In genomic region chr3:71926242-71926560, GRCh38 we compare ENCODE assay signal across 8 cellular contexts.
DNase-seq lines count a peak whose midpoint lies in the region; ATAC-seq and TF ChIP-seq lines count a peak whose summit lies in the region.

No MANE protein-coding gene starts in this region.

- WGBS in right lobe of liver (ENCODE audit: insufficient coverage, low coverage, low lambda C conversion rate, missing lambda C conversion rate) = 18% methylated on average over 2 of the region's 2 CpGs

- intact Hi-C loops in right lobe of liver (cut with DNase I) = no loop called here

- no peaks in the 10 kb centered on the region for H3K4me1 ChIP-seq in right lobe of liver

- peak; percentile 8 for DNase-seq in stimulated activated CD4-positive, alpha-beta T cell treated with anti-CD3 and anti-CD28 coated beads, Interleukin-1b, Interleukin-23, amount 100 ng/mL, for 48 hours
- DNase-seq in stimulated activated CD4-positive, alpha-beta T cell treated with anti-CD3 and anti-CD28 coated beads, Interleukin-4, amount 100 ng/mL, for 4 hours = no peak
- peak; percentile 33 for DNase-seq in LoVo (ENCODE audit: low spot score)
- DNase-seq in amniotic epithelial cell (ENCODE audit: low read depth) = peak; percentile 14
- peak in 1 of 3 donors; percentile 64 for DNase-seq in right lobe of liver
- no peak for DNase-seq in occipital lobe (lab: John Stamatoyannopoulos, UW)
- no peak for DNase-seq in NCI-H446 treated with DMSO at 0.1 percent for 48 hours (lab: John Stamatoyannopoulos, UW)

- ATAC-seq in right lobe of liver (peak; percentile 73 to 89 (median 80)), GM21526 (IDR thresholded peaks at IDR 0.05; ENCODE audit: low FRiP score, unreplicated experiment) (no peak)

- H3K27me3 ChIP-seq in right lobe of liver = no peaks in the 10 kb centered on the region

- H3K27ac ChIP-seq in right lobe of liver = no peak overlapping the region

- no peaks in the 10 kb centered on the region for H3K9me3 ChIP-seq in right lobe of liver

- H3K36me3 ChIP-seq in right lobe of liver = no peaks in the 10 kb centered on the region

- peak; percentile 43 to 64 (median 54) for TF ChIP-seq CTCF in right lobe of liver (IDR thresholded peaks at IDR 0.05)

- H3K4me3 ChIP-seq in right lobe of liver = no peak overlapping the region

- TF ChIP-seq POLR2A in right lobe of liver (IDR thresholded peaks at IDR 0.05) = no peak

Comparison
In these comparisons a context has a peak if more than half of its experiments do, and no peak if none do; other contexts are left out.
1. DNase-seq: peak in stimulated activated CD4-positive, alpha-beta T cell treated with anti-CD3 and anti-CD28 coated beads, Interleukin-1b, Interleukin-23, amount 100 ng/mL, for 48 hours (single experiment), LoVo (single experiment) and amniotic epithelial cell (single experiment); none in stimulated activated CD4-positive, alpha-beta T cell treated with anti-CD3 and anti-CD28 coated beads, Interleukin-4, amount 100 ng/mL, for 4 hours (0 of 2), occipital lobe (single experiment) and NCI-H446 treated with DMSO at 0.1 percent for 48 hours (single experiment).